ENCODE assay signal across 27 cellular contexts in genomic region chr19:15393963-15394362, GRCh38.
DNase-seq lines count a peak whose midpoint lies in the region; ATAC-seq lines count a peak whose summit lies in the region.
"Had no signal": no experiment of that assay in that cellular context is flagged by ENCODE, and none has a peak within 500 bp of the region (broad histone marks: within the 10 kb centered on the region; RNA-seq: fewer than 3 reads in every experiment).

No MANE protein-coding gene starts in this region.

- H3K36me3 Mint-ChIP-seq in memory B cell: peaks cover 39% of the 10 kb centered on the region

- DNase-seq in AG08395 (ENCODE audit: low spot score): peak; percentile 30
- DNase-seq in GM04504 (ENCODE audit: low read depth): peak; percentile 4
- peak; percentile 38 for DNase-seq in amniotic epithelial cell (ENCODE audit: low read depth)
- DNase-seq in memory B cell (ENCODE audit: low spot score in 2 of 2): no peak
- no peak for DNase-seq in activated effector memory CD4-positive, alpha-beta T cell treated with anti-CD3 and anti-CD28 coated beads, Interleukin-2, amount 50 U/mL, for 16 hours
- DNase-seq in MV-4-11 (lab: John Stamatoyannopoulos, UW): no peak
- DNase-seq in epidermal melanocyte (ENCODE audit: insufficient read length, low spot score): no peak
- DNase-seq: activated CD4-positive, alpha-beta memory T cell treated with anti-CD3 and anti-CD28 coated beads for 36 hours; activated CD8-positive, alpha-beta memory T cell treated with anti-CD3 and anti-CD28 coated beads, Interleukin-2, amount 50 U/mL, for 4 hours; amniotic stem cell; Caco-2; cortex of kidney; DMS79; islet precursor cell; KG1; midbrain; naive thymus-derived CD8-positive, alpha-beta T cell; NCI-H1417 treated with DMSO at 0.1 percent for 48 hours; NCI-H2081 treated with DMSO at 0.1 percent for 48 hours; NCI-H345; nucleus accumbens; SIG-M5 had no signal

- no peak overlapping the region for H3K4me3 Mint-ChIP-seq in memory B cell
- H3K4me3 Mint-ChIP-seq: activated CD4-positive, alpha-beta memory T cell treated with anti-CD3 and anti-CD28 coated beads for 36 hours; endodermal cell; naive thymus-derived CD8-positive, alpha-beta T cell; stimulated activated naive CD8-positive, alpha-beta T cell treated with anti-CD3 and anti-CD28 coated beads, Interleukin-15, Interleukin-2, amounts not matched to agents 100 ng/mL and 50 ng/mL, for 24 hours had no signal

- peak overlapping the region; percentile 6 for H3K27ac Mint-ChIP-seq in memory B cell
- H3K27ac Mint-ChIP-seq: activated CD4-positive, alpha-beta memory T cell treated with anti-CD3 and anti-CD28 coated beads for 36 hours; endodermal cell; stimulated activated naive CD8-positive, alpha-beta T cell treated with anti-CD3 and anti-CD28 coated beads, Interleukin-15, Interleukin-2, amounts not matched to agents 100 ng/mL and 50 ng/mL, for 24 hours had no signal

- H3K9me3 Mint-ChIP-seq in memory B cell: no peaks in the 10 kb centered on the region
- H3K9me3 Mint-ChIP-seq: activated CD4-positive, alpha-beta memory T cell treated with anti-CD3 and anti-CD28 coated beads for 36 hours; endodermal cell; naive thymus-derived CD8-positive, alpha-beta T cell; stimulated activated naive CD8-positive, alpha-beta T cell treated with anti-CD3 and anti-CD28 coated beads, Interleukin-15, Interleukin-2, amounts not matched to agents 100 ng/mL and 50 ng/mL, for 24 hours had no signal

- ATAC-seq in memory B cell (ENCODE audit: low read depth) (no peak), HG02571 (IDR thresholded peaks at IDR 0.05; ENCODE audit: unreplicated experiment) (no peak)
- ATAC-seq: A549; naive thymus-derived CD8-positive, alpha-beta T cell; Panc1 had no signal

- H3K27me3 Mint-ChIP-seq in memory B cell: no peaks in the 10 kb centered on the region
- H3K27me3 Mint-ChIP-seq: activated CD4-positive, alpha-beta memory T cell treated with anti-CD3 and anti-CD28 coated beads for 36 hours; naive thymus-derived CD8-positive, alpha-beta T cell; stimulated activated naive CD8-positive, alpha-beta T cell treated with anti-CD3 and anti-CD28 coated beads, Interleukin-15, Interleukin-2, amounts not matched to agents 100 ng/mL and 50 ng/mL, for 24 hours had no signal

- H3K4me1 Mint-ChIP-seq in memory B cell: peaks cover 5% of the 10 kb centered on the region
- H3K4me1 Mint-ChIP-seq: endodermal cell had no signal

Comparison
In these comparisons a context has a peak if more than half of its experiments do, and no peak if none do; other contexts are left out.
1. DNase-seq: peak in AG08395 (single experiment), GM04504 (single experiment) and amniotic epithelial cell (single experiment); none in memory B cell (0 of 2), activated effector memory CD4-positive, alpha-beta T cell treated with anti-CD3 and anti-CD28 coated beads, Interleukin-2, amount 50 U/mL, for 16 hours (single experiment), MV-4-11 (single experiment) and epidermal melanocyte (single experiment).